1 cellular context compared by ENCODE assay signal in genomic region chr4:86108834-86109233, GRCh38.
TF ChIP-seq lines count a peak whose summit lies in the region.

No MANE protein-coding gene starts in this region.

TF ChIP-seq in HepG2, 621 proteins besides CTCF, POLR2A, EP300 and RAD21 (continued from another document):
- TF ChIP-seq ZBTB40 (IDR thresholded peaks at IDR 0.05) (no peak), ZBTB40 (CRISPR knock-in tag; IDR thresholded peaks at IDR 0.05) (no peak), CEBPG (CRISPR knock-in tag; IDR thresholded peaks at IDR 0.05) (no peak), HMG20A (CRISPR knock-in tag; IDR thresholded peaks at IDR 0.05; ENCODE audit: borderline replicate concordance) (peak; percentile 64; the same call in 1 of the 2 replicates), SIN3A (IDR thresholded peaks at IDR 0.05; ENCODE audit: borderline replicate concordance, low read depth, low read length) (no peak)
- TF ChIP-seq, protein P1, sequence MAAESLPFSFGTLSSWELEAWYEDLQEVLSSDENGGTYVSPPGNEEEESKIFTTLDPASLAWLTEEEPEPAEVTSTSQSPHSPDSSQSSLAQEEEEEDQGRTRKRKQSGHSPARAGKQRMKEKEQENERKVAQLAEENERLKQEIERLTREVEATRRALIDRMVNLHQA (CRISPR knock-in tag; IDR thresholded peaks at IDR 0.05): no peak
- TF ChIP-seq, protein P2, sequence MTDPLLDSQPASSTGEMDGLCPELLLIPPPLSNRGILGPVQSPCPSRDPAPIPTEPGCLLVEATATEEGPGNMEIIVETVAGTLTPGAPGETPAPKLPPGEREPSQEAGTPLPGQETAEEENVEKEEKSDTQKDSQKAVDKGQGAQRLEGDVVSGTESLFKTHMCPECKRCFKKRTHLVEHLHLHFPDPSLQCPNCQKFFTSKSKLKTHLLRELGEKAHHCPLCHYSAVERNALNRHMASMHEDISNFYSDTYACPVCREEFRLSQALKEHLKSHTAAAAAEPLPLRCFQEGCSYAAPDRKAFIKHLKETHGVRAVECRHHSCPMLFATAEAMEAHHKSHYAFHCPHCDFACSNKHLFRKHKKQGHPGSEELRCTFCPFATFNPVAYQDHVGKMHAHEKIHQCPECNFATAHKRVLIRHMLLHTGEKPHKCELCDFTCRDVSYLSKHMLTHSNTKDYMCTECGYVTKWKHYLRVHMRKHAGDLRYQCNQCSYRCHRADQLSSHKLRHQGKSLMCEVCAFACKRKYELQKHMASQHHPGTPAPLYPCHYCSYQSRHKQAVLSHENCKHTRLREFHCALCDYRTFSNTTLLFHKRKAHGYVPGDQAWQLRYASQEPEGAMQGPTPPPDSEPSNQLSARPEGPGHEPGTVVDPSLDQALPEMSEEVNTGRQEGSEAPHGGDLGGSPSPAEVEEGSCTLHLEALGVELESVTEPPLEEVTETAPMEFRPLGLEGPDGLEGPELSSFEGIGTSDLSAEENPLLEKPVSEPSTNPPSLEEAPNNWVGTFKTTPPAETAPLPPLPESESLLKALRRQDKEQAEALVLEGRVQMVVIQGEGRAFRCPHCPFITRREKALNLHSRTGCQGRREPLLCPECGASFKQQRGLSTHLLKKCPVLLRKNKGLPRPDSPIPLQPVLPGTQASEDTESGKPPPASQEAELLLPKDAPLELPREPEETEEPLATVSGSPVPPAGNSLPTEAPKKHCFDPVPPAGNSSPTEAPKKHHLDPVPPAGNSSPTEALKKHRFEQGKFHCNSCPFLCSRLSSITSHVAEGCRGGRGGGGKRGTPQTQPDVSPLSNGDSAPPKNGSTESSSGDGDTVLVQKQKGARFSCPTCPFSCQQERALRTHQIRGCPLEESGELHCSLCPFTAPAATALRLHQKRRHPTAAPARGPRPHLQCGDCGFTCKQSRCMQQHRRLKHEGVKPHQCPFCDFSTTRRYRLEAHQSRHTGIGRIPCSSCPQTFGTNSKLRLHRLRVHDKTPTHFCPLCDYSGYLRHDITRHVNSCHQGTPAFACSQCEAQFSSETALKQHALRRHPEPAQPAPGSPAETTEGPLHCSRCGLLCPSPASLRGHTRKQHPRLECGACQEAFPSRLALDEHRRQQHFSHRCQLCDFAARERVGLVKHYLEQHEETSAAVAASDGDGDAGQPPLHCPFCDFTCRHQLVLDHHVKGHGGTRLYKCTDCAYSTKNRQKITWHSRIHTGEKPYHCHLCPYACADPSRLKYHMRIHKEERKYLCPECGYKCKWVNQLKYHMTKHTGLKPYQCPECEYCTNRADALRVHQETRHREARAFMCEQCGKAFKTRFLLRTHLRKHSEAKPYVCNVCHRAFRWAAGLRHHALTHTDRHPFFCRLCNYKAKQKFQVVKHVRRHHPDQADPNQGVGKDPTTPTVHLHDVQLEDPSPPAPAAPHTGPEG (CRISPR knock-in tag; IDR thresholded peaks at IDR 0.05): no peak
TF ChIP-seq in HepG2: peak in this region for 38.
